1 cellular context compared by ENCODE assay signal in the genomic region with DNA sequence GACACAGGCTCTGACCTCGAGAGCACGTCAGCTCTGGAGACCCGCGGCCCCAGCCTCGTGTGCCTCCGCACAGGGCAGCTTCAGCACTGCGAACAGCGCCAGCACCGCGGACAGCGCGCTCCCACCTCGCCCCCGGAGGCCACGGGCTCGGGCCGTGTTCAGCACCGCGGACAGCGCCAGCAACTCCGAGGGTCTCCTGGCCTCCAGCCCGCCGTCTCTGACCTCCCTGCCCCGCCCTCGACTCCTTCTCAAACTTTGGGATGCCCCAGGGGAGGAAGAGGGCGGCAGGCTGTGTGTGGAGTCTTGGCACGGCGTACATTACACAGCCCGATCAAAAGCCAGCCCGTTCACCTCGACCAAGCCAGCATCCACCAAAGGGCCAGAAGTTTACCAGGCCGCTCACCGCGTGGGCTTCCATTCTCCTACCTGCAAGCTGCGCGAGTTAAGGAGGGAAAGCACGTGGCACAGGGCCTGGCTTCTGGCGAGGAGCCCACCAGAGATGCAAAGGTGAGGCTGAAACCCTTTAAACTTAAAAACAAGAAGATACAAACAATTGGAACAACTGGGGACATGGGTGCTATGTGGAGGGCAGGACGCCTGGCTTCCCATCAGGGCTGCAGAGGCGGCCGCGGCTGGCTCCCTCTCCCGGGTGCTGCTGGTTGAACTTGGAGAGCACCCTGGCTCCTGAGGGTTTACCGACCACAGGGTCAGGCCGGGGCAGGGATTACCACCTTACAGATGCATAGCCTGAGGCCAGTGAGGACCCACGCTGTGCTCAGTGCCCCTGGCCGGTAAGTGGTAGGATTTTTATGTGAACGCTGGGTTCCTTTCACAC.
TF ChIP-seq lines count a peak whose summit lies in the region.

No MANE protein-coding gene starts in this region.

TF ChIP-seq in HepG2, 621 proteins besides CTCF, POLR2A, EP300 and RAD21 (continued from another document and continues in another):
- TF ChIP-seq, protein P1, sequence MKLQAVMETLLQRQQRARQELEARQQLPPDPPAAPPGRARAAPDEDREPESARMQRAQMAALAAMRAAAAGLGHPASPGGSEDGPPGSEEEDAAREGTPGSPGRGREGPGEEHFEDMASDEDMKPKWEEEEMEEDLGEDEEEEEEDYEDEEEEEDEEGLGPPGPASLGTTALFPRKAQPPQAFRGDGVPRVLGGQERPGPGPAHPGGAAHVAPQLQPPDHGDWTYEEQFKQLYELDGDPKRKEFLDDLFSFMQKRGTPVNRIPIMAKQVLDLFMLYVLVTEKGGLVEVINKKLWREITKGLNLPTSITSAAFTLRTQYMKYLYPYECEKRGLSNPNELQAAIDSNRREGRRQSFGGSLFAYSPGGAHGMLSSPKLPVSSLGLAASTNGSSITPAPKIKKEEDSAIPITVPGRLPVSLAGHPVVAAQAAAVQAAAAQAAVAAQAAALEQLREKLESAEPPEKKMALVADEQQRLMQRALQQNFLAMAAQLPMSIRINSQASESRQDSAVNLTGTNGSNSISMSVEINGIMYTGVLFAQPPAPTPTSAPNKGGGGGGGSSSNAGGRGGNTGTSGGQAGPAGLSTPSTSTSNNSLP (IDR thresholded peaks at IDR 0.05; ENCODE audit: low read depth, low read length) = no peak
- TF ChIP-seq PHF20 (CRISPR knock-in tag; IDR thresholded peaks at IDR 0.05) = peak; percentile 91
- peak; percentile 100 for TF ChIP-seq ZMAT3 (CRISPR knock-in tag; conservative IDR thresholded peaks at IDR 0.05)
- TF ChIP-seq RBAK (CRISPR knock-in tag; IDR thresholded peaks at IDR 0.05) = peak; percentile 67; the same call in 1 of the 2 replicates
- TF ChIP-seq FOSL1 (CRISPR knock-in tag; IDR thresholded peaks at IDR 0.05; ENCODE audit: borderline replicate concordance) = peak; percentile 96
- TF ChIP-seq, protein P2, sequence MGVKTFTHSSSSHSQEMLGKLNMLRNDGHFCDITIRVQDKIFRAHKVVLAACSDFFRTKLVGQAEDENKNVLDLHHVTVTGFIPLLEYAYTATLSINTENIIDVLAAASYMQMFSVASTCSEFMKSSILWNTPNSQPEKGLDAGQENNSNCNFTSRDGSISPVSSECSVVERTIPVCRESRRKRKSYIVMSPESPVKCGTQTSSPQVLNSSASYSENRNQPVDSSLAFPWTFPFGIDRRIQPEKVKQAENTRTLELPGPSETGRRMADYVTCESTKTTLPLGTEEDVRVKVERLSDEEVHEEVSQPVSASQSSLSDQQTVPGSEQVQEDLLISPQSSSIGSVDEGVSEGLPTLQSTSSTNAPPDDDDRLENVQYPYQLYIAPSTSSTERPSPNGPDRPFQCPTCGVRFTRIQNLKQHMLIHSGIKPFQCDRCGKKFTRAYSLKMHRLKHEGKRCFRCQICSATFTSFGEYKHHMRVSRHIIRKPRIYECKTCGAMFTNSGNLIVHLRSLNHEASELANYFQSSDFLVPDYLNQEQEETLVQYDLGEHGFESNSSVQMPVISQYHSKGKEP (CRISPR knock-in tag; IDR thresholded peaks at IDR 0.05) = peak; percentile 100
- TF ChIP-seq ZNF788 (CRISPR knock-in tag; IDR thresholded peaks at IDR 0.05; ENCODE audit: borderline replicate concordance) = peak; percentile 100
- no peak for TF ChIP-seq ZNF292 (CRISPR knock-in tag; IDR thresholded peaks at IDR 0.05; ENCODE audit: borderline replicate concordance, low read depth)
- TF ChIP-seq, protein P3, sequence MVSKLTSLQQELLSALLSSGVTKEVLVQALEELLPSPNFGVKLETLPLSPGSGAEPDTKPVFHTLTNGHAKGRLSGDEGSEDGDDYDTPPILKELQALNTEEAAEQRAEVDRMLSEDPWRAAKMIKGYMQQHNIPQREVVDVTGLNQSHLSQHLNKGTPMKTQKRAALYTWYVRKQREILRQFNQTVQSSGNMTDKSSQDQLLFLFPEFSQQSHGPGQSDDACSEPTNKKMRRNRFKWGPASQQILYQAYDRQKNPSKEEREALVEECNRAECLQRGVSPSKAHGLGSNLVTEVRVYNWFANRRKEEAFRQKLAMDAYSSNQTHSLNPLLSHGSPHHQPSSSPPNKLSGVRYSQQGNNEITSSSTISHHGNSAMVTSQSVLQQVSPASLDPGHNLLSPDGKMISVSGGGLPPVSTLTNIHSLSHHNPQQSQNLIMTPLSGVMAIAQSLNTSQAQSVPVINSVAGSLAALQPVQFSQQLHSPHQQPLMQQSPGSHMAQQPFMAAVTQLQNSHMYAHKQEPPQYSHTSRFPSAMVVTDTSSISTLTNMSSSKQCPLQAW (CRISPR knock-in tag; IDR thresholded peaks at IDR 0.05) = peak; percentile 96
- TF ChIP-seq, protein P4, sequence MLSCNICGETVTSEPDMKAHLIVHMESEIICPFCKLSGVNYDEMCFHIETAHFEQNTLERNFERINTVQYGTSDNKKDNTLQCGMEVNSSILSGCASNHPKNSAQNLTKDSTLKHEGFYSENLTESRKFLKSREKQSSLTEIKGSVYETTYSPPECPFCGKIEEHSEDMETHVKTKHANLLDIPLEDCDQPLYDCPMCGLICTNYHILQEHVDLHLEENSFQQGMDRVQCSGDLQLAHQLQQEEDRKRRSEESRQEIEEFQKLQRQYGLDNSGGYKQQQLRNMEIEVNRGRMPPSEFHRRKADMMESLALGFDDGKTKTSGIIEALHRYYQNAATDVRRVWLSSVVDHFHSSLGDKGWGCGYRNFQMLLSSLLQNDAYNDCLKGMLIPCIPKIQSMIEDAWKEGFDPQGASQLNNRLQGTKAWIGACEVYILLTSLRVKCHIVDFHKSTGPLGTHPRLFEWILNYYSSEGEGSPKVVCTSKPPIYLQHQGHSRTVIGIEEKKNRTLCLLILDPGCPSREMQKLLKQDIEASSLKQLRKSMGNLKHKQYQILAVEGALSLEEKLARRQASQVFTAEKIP (CRISPR knock-in tag; IDR thresholded peaks at IDR 0.05; ENCODE audit: borderline replicate concordance) = peak; percentile 97; the same call in 1 of the 2 replicates
- 0 out of 2 replicates have a peak, but pooled peaks have one; percentile 56 for TF ChIP-seq SIN3B (IDR thresholded peaks at IDR 0.05; ENCODE audit: low read length)
- TF ChIP-seq, protein P5, sequence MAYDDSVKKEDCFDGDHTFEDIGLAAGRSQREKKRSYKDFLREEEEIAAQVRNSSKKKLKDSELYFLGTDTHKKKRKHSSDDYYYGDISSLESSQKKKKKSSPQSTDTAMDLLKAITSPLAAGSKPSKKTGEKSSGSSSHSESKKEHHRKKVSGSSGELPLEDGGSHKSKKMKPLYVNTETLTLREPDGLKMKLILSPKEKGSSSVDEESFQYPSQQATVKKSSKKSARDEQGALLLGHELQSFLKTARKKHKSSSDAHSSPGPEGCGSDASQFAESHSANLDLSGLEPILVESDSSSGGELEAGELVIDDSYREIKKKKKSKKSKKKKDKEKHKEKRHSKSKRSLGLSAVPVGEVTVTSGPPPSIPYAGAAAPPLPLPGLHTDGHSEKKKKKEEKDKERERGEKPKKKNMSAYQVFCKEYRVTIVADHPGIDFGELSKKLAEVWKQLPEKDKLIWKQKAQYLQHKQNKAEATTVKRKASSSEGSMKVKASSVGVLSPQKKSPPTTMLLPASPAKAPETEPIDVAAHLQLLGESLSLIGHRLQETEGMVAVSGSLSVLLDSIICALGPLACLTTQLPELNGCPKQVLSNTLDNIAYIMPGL (CRISPR knock-in tag; IDR thresholded peaks at IDR 0.05; ENCODE audit: borderline replicate concordance in 1 of 2, low read depth in 1 of 2) = peak; percentile 79 to 97; a peak in 3 of 4 replicates
- no peak for TF ChIP-seq RBM39 (IDR thresholded peaks at IDR 0.05; ENCODE audit: low read depth, low read length, poor library complexity, severe bottlenecking)
- TF ChIP-seq SRF (IDR thresholded peaks at IDR 0.05; ENCODE audit: low read depth, low read length) = no peak
- no peak for TF ChIP-seq PCBP2 (optimal IDR thresholded peaks at IDR 0.05; ENCODE audit: low read depth, low read length, poor library complexity, severe bottlenecking)
- TF ChIP-seq RFXAP (CRISPR knock-in tag; IDR thresholded peaks at IDR 0.05; ENCODE audit: borderline replicate concordance) = peak; percentile 99
- TF ChIP-seq TBX3 (IDR thresholded peaks at IDR 0.05; ENCODE audit: borderline replicate concordance) = no peak
- peak; percentile 100 for TF ChIP-seq TSC22D2 (CRISPR knock-in tag; IDR thresholded peaks at IDR 0.05; ENCODE audit: borderline replicate concordance)
- peak; percentile 99 for TF ChIP-seq MYNN (CRISPR knock-in tag; IDR thresholded peaks at IDR 0.05; ENCODE audit: low read depth)
- TF ChIP-seq ZNF768 (CRISPR knock-in tag; IDR thresholded peaks at IDR 0.05) = peak; percentile 98
- no peak for TF ChIP-seq ZNF597 (CRISPR knock-in tag; IDR thresholded peaks at IDR 0.05)
- peak; percentile 100 for TF ChIP-seq SMYD3 (CRISPR knock-in tag; IDR thresholded peaks at IDR 0.05)
- peak; percentile 100 for TF ChIP-seq POGK (CRISPR knock-in tag; conservative IDR thresholded peaks at IDR 0.05)
- TF ChIP-seq ARID4A (CRISPR knock-in tag; IDR thresholded peaks at IDR 0.05; ENCODE audit: borderline replicate concordance) = peak; percentile 99
- TF ChIP-seq TRIM22 (IDR thresholded peaks at IDR 0.05) = no peak
- TF ChIP-seq RXRA (CRISPR knock-in tag; IDR thresholded peaks at IDR 0.05) = peak; percentile 96
- TF ChIP-seq NFE2L1 (CRISPR knock-in tag; IDR thresholded peaks at IDR 0.05; ENCODE audit: borderline replicate concordance) = peak; percentile 99
- TF ChIP-seq POLR2AphosphoS2 (IDR thresholded peaks at IDR 0.05; ENCODE audit: low read depth, low read length) = no peak
- TF ChIP-seq ZKSCAN5 (CRISPR knock-in tag; IDR thresholded peaks at IDR 0.05) = peak; percentile 88; the same call in 1 of the 2 replicates
- peak; percentile 100 for TF ChIP-seq ARID2 (CRISPR knock-in tag; IDR thresholded peaks at IDR 0.05; ENCODE audit: borderline replicate concordance)
- no peak for TF ChIP-seq SKI (IDR thresholded peaks at IDR 0.05; ENCODE audit: partially characterized antibody)
- peak; percentile 100; the same call in 1 of the 2 replicates for TF ChIP-seq ELK4 (CRISPR knock-in tag; IDR thresholded peaks at IDR 0.05; ENCODE audit: borderline replicate concordance)
- peak; percentile 99 for TF ChIP-seq MEF2D (CRISPR knock-in tag; IDR thresholded peaks at IDR 0.05)
- no peak for TF ChIP-seq U2AF2 (IDR thresholded peaks at IDR 0.05; ENCODE audit: low read depth, low read length)
- TF ChIP-seq MAFK (conservative IDR thresholded peaks at IDR 0.05 in 1 of 2, IDR thresholded peaks at IDR 0.05 in 1 of 2; ENCODE audit: low read length in 2 of 2) = no peak
- TF ChIP-seq CCAR2 (optimal IDR thresholded peaks at IDR 0.05; ENCODE audit: low read depth, low read length) = no peak
